Comparison of ENCODE assay signal across 14 cellular contexts in the genomic region with DNA sequence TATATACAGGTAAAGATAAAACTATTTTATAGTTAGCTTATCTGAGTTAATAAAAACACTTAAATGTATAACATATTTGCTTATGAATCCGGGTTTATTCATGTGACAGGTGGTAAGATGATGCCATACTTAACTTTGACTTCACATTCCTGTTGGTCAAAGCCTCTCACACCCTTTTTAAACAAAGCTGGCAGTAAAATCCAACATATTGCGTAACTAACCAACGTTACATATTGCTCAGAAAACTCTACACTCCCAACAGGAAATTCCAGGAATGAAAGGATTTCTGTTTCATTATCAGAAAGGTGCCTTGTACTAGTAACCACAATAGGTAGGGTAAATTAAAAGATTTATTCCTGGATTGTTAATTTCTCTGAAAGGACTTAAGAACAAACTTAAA. TPM values are rescaled to one million over a fixed set of nuclear protein-coding genes. Genes with fewer than 3 reads are reported as not detected.
DNase-seq lines count a peak whose midpoint lies in the region; ATAC-seq, FAIRE-seq and TF ChIP-seq lines count a peak whose summit lies in the region.
"Had no signal": no experiment of that assay in that cellular context is flagged by ENCODE, and none has a peak within 500 bp of the region (broad histone marks: within the 10 kb centered on the region; RNA-seq: fewer than 3 reads in every experiment).

No MANE protein-coding gene starts in this region.

- H4K20me1 ChIP-seq in GM23248 (ENCODE audit: insufficient read depth), result no peaks in the 10 kb centered on the region

- peak; percentile 69 for ATAC-seq in omental fat pad (ENCODE audit: low FRiP score)

- FAIRE-seq in GM12891 (lab: Jason Lieb, UNC), result no peak

- H3K9me2 ChIP-seq in GM23248 (ENCODE audit: insufficient read depth), result no peaks in the 10 kb centered on the region

- H3K9me3 ChIP-seq in GM23248 (ENCODE audit: low read depth) (no peaks in the 10 kb centered on the region), testis (no peaks in the 10 kb centered on the region), BE2C (no peaks in the 10 kb centered on the region)

- H3K4me1 ChIP-seq in GM23248 (ENCODE audit: insufficient read depth) (peaks cover 15% of the 10 kb centered on the region), testis (peaks cover 2% of the 10 kb centered on the region), BE2C (no peaks in the 10 kb centered on the region)

- in situ Hi-C loops in GM23248 (cut with MboI) (no loop called here), SK-MEL-5 (cut with HindIII; ENCODE audit: low pct_unique_long_range_greater_than_20kb, low sequenced_read_pairs) (no loop called here)

- H3K4me3 ChIP-seq in GM23248 (no peak overlapping the region), fibroblast of mammary gland (ENCODE audit: control insufficient read depth, low read depth, low read length) (no peak overlapping the region), testis (no peak overlapping the region), BE2C (ENCODE audit: low read depth, low read length) (no peak overlapping the region)
- H3K4me3 ChIP-seq: cardiac muscle cell had no signal

- no peaks in the 10 kb centered on the region for H3K79me2 ChIP-seq in GM23248 (ENCODE audit: insufficient read depth)

- no peak overlapping the region for H3K9ac ChIP-seq in GM23248

- H3F3A ChIP-seq in GM23248 (ENCODE audit: insufficient read depth), result no peaks in the 10 kb centered on the region

- H3K27ac ChIP-seq in GM23248 (no peak overlapping the region), testis (no peak overlapping the region)
- H3K27ac ChIP-seq: cardiac muscle cell had no signal

- intact Hi-C loops in testis (cut with DNase I; ENCODE audit: low total_unique reads), result no loop called here

- H3K27me3 ChIP-seq in GM23248 (replicated peaks; ENCODE audit: insufficient read depth) (no peaks in the 10 kb centered on the region), testis (no peaks in the 10 kb centered on the region), BE2C (no peaks in the 10 kb centered on the region)
- H3K27me3 ChIP-seq: cardiac muscle cell had no signal

- 31 to 32% methylated on average over 3 of the region's 3 CpGs for WGBS in GM23248 (ENCODE audit: low coverage in 1 of 2, low lambda C conversion rate in 2 of 2, missing lambda C conversion rate in 2 of 2), 2 experiments
- 55 to 62% methylated on average over 3 of the region's 3 CpGs for WGBS in testis, 2 donors

- DNase-seq in GM23248 (peak; percentile 51), SK-MEL-5 (ENCODE audit: low read depth, low spot score) (peak; percentile 44), fibroblast of mammary gland (ENCODE audit: low read depth) (peak; percentile 63), omental fat pad (ENCODE audit: low spot score) (no peak), GM12891 (ENCODE audit: insufficient read length, low spot score) (no peak), testis (no peak), BE2C (no peak), NCI-H82 (lab: John Stamatoyannopoulos, UW) (no peak)
- DNase-seq: foreskin melanocyte, Kasumi-1, mesendoderm, NCI-H2227 treated with DMSO at 0.1 percent for 48 hours had no signal

- TF ChIP-seq POLR2A in GM12891 (IDR thresholded peaks at IDR 0.05; ENCODE audit: low read depth, low read length) (no peak), testis (IDR thresholded peaks at IDR 0.05) (no peak)

- H3K4me2 ChIP-seq in GM23248 (ENCODE audit: unreplicated experiment), result peak overlapping the region; percentile 0

- H3K36me3 ChIP-seq in GM23248 (ENCODE audit: low read depth) (no peaks in the 10 kb centered on the region), testis (ENCODE audit: low read depth, missing control alignments) (no peaks in the 10 kb centered on the region), BE2C (no peaks in the 10 kb centered on the region)
- H3K36me3 ChIP-seq: cardiac muscle cell had no signal

- TF ChIP-seq CTCF in fibroblast of mammary gland (conservative IDR thresholded peaks at IDR 0.05; ENCODE audit: control insufficient read depth, insufficient read depth, low read depth, low read length) (no peak), omental fat pad (IDR thresholded peaks at IDR 0.05) (no peak), testis (IDR thresholded peaks at IDR 0.05) (no peak), BE2C (IDR thresholded peaks at IDR 0.05; ENCODE audit: low read depth, low read length) (no peak)

- H2AFZ ChIP-seq in GM23248, result no peak overlapping the region

TF ChIP-seq in GM12891, 5 proteins besides CTCF, POLR2A, EP300 and RAD21:
- TF ChIP-seq POU2F2 (IDR thresholded peaks at IDR 0.05; ENCODE audit: low read depth, low read length), result no peak
- TF ChIP-seq PAX5 (IDR thresholded peaks at IDR 0.05; ENCODE audit: insufficient read depth, low read length, severe bottlenecking), result no peak
- no peak for TF ChIP-seq SPI1 (IDR thresholded peaks at IDR 0.05; ENCODE audit: low read depth, low read length)
- no peak for TF ChIP-seq TAF1 (IDR thresholded peaks at IDR 0.05; ENCODE audit: low read depth, low read length)
- TF ChIP-seq POLR2AphosphoS5 (IDR thresholded peaks at IDR 0.05; ENCODE audit: low read depth, low read length), result no peak

RNA-seq across cellular contexts. Expression of a gene that starts 23.7 kb away (rescaled TPM):
- 0.11 TPM in 1 of 2 replicates, not detected in the other for total RNA-seq in GM23248 (2014; rRNA removed; shearing (Covaris generic))
- polyA plus RNA-seq in GM23248 (2016; fragmentation: Nextera tagmentation; extraction: Ambion mirVana) (not detected in 2 replicates), testis (ENCODE audit: insufficient read depth, low read depth, low replicate concordance) (6.1 TPM)
- not detected in 2 replicates for total RNA-seq in SK-MEL-5 (2014; rRNA removed; shearing (Covaris generic))
- polyA plus RNA-seq in SK-MEL-5 (2015; cell fraction: cytosol; rRNA removed), result 0.27 and 0.40 TPM in 2 replicates
- 0.28 TPM in 1 of 2 replicates, not detected in the other for polyA plus RNA-seq in SK-MEL-5 (2015; cell fraction: nucleus; rRNA removed)
- total RNA-seq in omental fat pad (10 to 100 TPM in 1 of 4 donors, 1 to 10 TPM in 3; 4.5 to 11.5 (median 4.8) TPM), testis (1 to 10 TPM; 5.0 to 6.4 TPM)
- 0.04 TPM for polyA plus RNA-seq in GM12891 (2012; ENCODE audit: low read depth, missing spikeins)
- polyA plus RNA-seq in BE2C (2012; ENCODE audit: insufficient read depth, insufficient read length, low read depth), result not detected
- total RNA-seq: cardiac muscle cell, RPMI7951 had no signal
- polyA plus RNA-seq: cardiac muscle cell had no signal

Comparison
In these comparisons a context has a peak if more than half of its experiments do, and no peak if none do; other contexts are left out.
1. DNase-seq: peak in GM23248 (single experiment), SK-MEL-5 (single experiment) and fibroblast of mammary gland (single experiment); none in omental fat pad (single experiment), GM12891 (single experiment), testis (single experiment), BE2C (single experiment) and NCI-H82 (single experiment).